ENCODE assay signal across 1 cellular context in genomic region chr2:96636772-96637171, GRCh38.
TF ChIP-seq lines count a peak whose summit lies in the region.

No MANE protein-coding gene starts in this region.

TF ChIP-seq in H1, 55 proteins besides CTCF, POLR2A, EP300 and RAD21:
- no peak for TF ChIP-seq MAFK (IDR thresholded peaks at IDR 0.05; ENCODE audit: low read depth, low read length)
- no peak for TF ChIP-seq CBX5 (IDR thresholded peaks at IDR 0.05; ENCODE audit: low read depth, low read length)
- no peak for TF ChIP-seq POLR2AphosphoS5 (IDR thresholded peaks at IDR 0.05; ENCODE audit: low read depth, low read length)
- no peak for TF ChIP-seq RNF2 (IDR thresholded peaks at IDR 0.05; ENCODE audit: borderline replicate concordance, low read depth, low read length, missing control alignments, poor library complexity, severe bottlenecking)
- TF ChIP-seq CHD1 (IDR thresholded peaks at IDR 0.05; ENCODE audit: low read depth, low read length), result no peak
